Comparison of ENCODE assay signal across 27 cellular contexts in the genomic region with DNA sequence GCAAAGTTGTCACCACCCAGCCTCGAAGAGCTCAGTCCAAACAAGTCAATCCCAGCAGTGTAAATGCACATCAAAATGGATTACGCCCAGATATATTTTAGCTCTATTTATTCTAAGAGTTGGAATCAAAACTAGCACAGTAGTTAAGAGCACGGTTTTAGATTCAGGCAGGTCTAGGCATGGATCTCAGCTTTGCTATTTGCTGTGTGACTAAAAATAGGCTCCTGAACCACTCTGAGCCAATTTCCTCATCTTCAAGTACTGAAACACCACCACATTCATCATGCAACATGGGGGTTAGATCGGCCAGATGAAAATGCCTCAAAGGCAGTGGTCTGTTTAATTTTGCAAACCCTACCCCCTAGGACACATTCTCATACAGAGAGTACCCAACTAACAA. TPM values are rescaled to one million over a fixed set of nuclear protein-coding genes. Genes with fewer than 3 reads are reported as not detected.
"Had no signal": no experiment of that assay in that cellular context is flagged by ENCODE, and none has a peak within 500 bp of the region (broad histone marks: within the 10 kb centered on the region; RNA-seq: fewer than 3 reads in every experiment).

No MANE protein-coding gene starts in this region.

- H3K4me1 ChIP-seq: colonic mucosa, esophagus squamous epithelium, left lung, lower lobe of right lung had no signal

- H3K4me3 ChIP-seq: colonic mucosa, esophagus squamous epithelium, gastrocnemius medialis, heart right ventricle, left lung, lower lobe of right lung had no signal

- H3K4me3 Mint-ChIP-seq: dendritic cell treated with granulocyte-macrophage colony-stimulating factor and Interleukin-4, amounts not matched to agents 40 ng/mL and 50 ng/mL, for 4 days; effector memory CD8-positive, alpha-beta T cell; endodermal cell; mesothelial cell of epicardium; naive thymus-derived CD4-positive, alpha-beta T cell had no signal

- H3K36me3 ChIP-seq: colonic mucosa, esophagus squamous epithelium, gastrocnemius medialis, left lung, lower lobe of right lung had no signal

- ATAC-seq: effector memory CD8-positive, alpha-beta T cell; esophagus mucosa; gastrocnemius medialis; left cardiac atrium; left ventricle myocardium superior; naive thymus-derived CD4-positive, alpha-beta T cell had no signal

- H3K9me3 ChIP-seq: colonic mucosa, esophagus squamous epithelium, gastrocnemius medialis, heart right ventricle, left lung, lower lobe of right lung had no signal

- H3K27ac Mint-ChIP-seq: dendritic cell treated with granulocyte-macrophage colony-stimulating factor and Interleukin-4, amounts not matched to agents 40 ng/mL and 50 ng/mL, for 4 days; effector memory CD8-positive, alpha-beta T cell; endodermal cell; mesothelial cell of epicardium; naive thymus-derived CD4-positive, alpha-beta T cell had no signal

- H3K4me1 Mint-ChIP-seq: endodermal cell; mesothelial cell of epicardium; naive thymus-derived CD4-positive, alpha-beta T cell had no signal

- H3K27me3 Mint-ChIP-seq: dendritic cell treated with granulocyte-macrophage colony-stimulating factor and Interleukin-4, amounts not matched to agents 40 ng/mL and 50 ng/mL, for 4 days had no signal

- H3K9me3 Mint-ChIP-seq: dendritic cell treated with granulocyte-macrophage colony-stimulating factor and Interleukin-4, amounts not matched to agents 40 ng/mL and 50 ng/mL, for 4 days; effector memory CD8-positive, alpha-beta T cell; endodermal cell; mesothelial cell of epicardium; naive thymus-derived CD4-positive, alpha-beta T cell had no signal

- H3K36me3 Mint-ChIP-seq: mesothelial cell of epicardium; naive thymus-derived CD4-positive, alpha-beta T cell had no signal

- DNase-seq: colonic mucosa; cortex of kidney; effector CD8-positive, alpha-beta T cell; effector memory CD8-positive, alpha-beta T cell; endodermal cell; erythroblast; esophagus squamous epithelium; foreskin fibroblast; foreskin melanocyte; gastrocnemius medialis; glutamatergic neuron; head of caudate nucleus; heart right ventricle; hippocampal formation; left cardiac atrium; left ventricle myocardium superior; lower lobe of right lung; mesenchymal stem cell; naive thymus-derived CD4-positive, alpha-beta T cell had no signal

RNA-seq across cellular contexts. Expression of gene FGFBP2, which starts 55.9 kb away (rescaled TPM):
- total RNA-seq: dermis microvascular lymphatic vessel endothelial cell, endodermal cell, esophagus mucosa, esophagus squamous epithelium, glomerular endothelial cell, kidney epithelial cell, lung microvascular endothelial cell, mesothelial cell of epicardium had no signal
